Comparison of ENCODE assay signal across 20 cellular contexts in the genomic region with DNA sequence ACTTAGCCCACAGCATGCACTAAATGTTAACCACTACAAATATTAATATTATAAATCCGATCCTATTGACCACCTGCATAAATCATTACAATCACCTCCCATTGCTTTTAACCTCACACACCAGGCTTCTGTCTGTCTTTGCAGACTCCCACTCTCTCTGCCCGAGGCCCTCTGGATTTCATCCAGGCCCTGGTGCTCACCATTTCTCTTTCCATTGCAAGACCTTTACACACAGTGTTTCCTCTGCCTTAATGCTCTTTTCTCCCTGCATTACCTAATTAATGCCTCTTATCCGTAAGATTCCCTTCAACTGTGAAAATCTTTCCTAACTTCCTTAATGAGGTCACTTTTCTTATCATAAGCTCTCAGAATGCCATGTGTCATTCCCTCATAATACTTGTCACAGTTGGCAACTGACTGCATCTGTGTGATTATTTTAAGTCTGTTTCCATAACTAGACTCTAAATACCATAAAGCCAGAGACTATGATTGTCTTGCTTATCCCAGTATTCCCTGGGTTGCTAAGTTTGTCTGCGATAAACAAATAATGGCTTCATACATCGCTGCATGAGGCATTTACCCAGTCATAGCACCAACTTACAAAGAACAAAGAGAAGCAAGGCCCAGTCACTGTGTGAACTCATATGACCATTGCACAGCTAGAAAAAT.
DNase-seq lines count a peak whose midpoint lies in the region; ATAC-seq, FAIRE-seq and TF ChIP-seq lines count a peak whose summit lies in the region.
"Had no signal": no experiment of that assay in that cellular context is flagged by ENCODE, and none has a peak within 500 bp of the region (broad histone marks: within the 10 kb centered on the region; RNA-seq: fewer than 3 reads in every experiment).

No MANE protein-coding gene starts in this region.

- DNase-seq in Caki2 (ENCODE audit: low read depth) (peak; percentile 73), amniotic epithelial cell (ENCODE audit: low read depth) (peak; percentile 39), heart right ventricle (peak in 1 of 2 donors; percentile 23), pancreas (no peak), NCI-H345 treated with DMSO at 0.1 percent for 48 hours (lab: John Stamatoyannopoulos, UW; ENCODE audit: unreplicated experiment) (no peak), progenitor cell of endocrine pancreas (ENCODE audit: low spot score, unreplicated experiment) (no peak), foreskin keratinocyte (no peak)
- DNase-seq: ACHN; activated CD8-positive, alpha-beta memory T cell treated with anti-CD3 and anti-CD28 coated beads for 24 hours; activated gamma-delta T cell; NCI-H1436; NCI-H510A treated with DMSO at 0.1 percent for 48 hours; ovary; PC-9; stimulated activated CD4-positive, alpha-beta T cell treated with anti-CD3 and anti-CD28 coated beads, Interleukin-1b, Interleukin-23, amount 100 ng/mL, for 48 hours; T-helper 1 cell; tibial artery had no signal

- intact Hi-C loops in heart right ventricle (cut with DNase I) = no loop called here
- intact Hi-C loops in pancreas (cut with DNase I) = no loop called here

- H3K9me3 ChIP-seq in heart right ventricle = peaks cover 0 to 11% (median 0%) of the 10 kb centered on the region in 11 donors
- H3K9me3 ChIP-seq in pancreas = no peaks in the 10 kb centered on the region
- H3K9me3 ChIP-seq: ovary, tibial artery had no signal

- in situ Hi-C loops in Caki2 (cut with HindIII; ENCODE audit: low pct_unique_long_range_greater_than_20kb, low sequenced_read_pairs) = no loop called here

- no peaks in the 10 kb centered on the region for H3K27me3 Mint-ChIP-seq in progenitor cell of endocrine pancreas

- H3K4me3 ChIP-seq in heart right ventricle (no peak overlapping the region), pancreas (no peak overlapping the region)
- H3K4me3 ChIP-seq: ovary, PC-9, tibial artery had no signal

- peaks cover 3% of the 10 kb centered on the region for H3K36me3 Mint-ChIP-seq in progenitor cell of endocrine pancreas (ENCODE audit: insufficient read depth)

- WGBS in heart right ventricle, 2 donors = 27 to 40% methylated on average over 5 of the region's 5 CpGs
- 89 to 93% methylated on average over 5 of the region's 5 CpGs for WGBS in pancreas, 2 donors

- FAIRE-seq in pancreas (lab: Jason Lieb, UNC) = peak; percentile 61

- H3K27me3 ChIP-seq in heart right ventricle (no peaks in the 10 kb centered on the region), pancreas (no peaks in the 10 kb centered on the region), foreskin keratinocyte (no peaks in the 10 kb centered on the region)
- H3K27me3 ChIP-seq: ovary, tibial artery had no signal

- no peak overlapping the region for H3K27ac Mint-ChIP-seq in progenitor cell of endocrine pancreas
- H3K27ac Mint-ChIP-seq: mesothelial cell of epicardium had no signal

- H3K27ac ChIP-seq in heart right ventricle (peak overlapping the region; percentile 38 to 79 (median 64)), pancreas (no peak overlapping the region), foreskin keratinocyte (no peak overlapping the region)
- H3K27ac ChIP-seq: HL-60, ovary, PC-9, tibial artery had no signal

- no peak for TF ChIP-seq CTCF in heart right ventricle (IDR thresholded peaks at IDR 0.05)
- no peak for TF ChIP-seq CTCF in pancreas (IDR thresholded peaks at IDR 0.05)
- no peak for TF ChIP-seq CTCF in progenitor cell of endocrine pancreas (IDR thresholded peaks at IDR 0.05; ENCODE audit: unreplicated experiment)
- TF ChIP-seq CTCF in foreskin keratinocyte (conservative IDR thresholded peaks at IDR 0.05) = no peak

- H3K4me1 Mint-ChIP-seq in progenitor cell of endocrine pancreas (ENCODE audit: low read depth) = no peaks in the 10 kb centered on the region

- no peak overlapping the region for H3K4me3 Mint-ChIP-seq in progenitor cell of endocrine pancreas (ENCODE audit: low read depth)
- H3K4me3 Mint-ChIP-seq: mesothelial cell of epicardium had no signal

- ATAC-seq in heart right ventricle = peak; percentile 58 to 97 (median 94)
- ATAC-seq in pancreas = no peak
- no peak for ATAC-seq in foreskin keratinocyte
- no peak for ATAC-seq in GM18520 (IDR thresholded peaks at IDR 0.05; ENCODE audit: unreplicated experiment)

- peaks cover 20% of the 10 kb centered on the region for H3K9me3 Mint-ChIP-seq in progenitor cell of endocrine pancreas (ENCODE audit: low read depth)

- H3K36me3 ChIP-seq in heart right ventricle (no peaks in the 10 kb centered on the region), pancreas (no peaks in the 10 kb centered on the region)
- H3K36me3 ChIP-seq: ovary had no signal

- H3K4me1 ChIP-seq in heart right ventricle = peaks cover 0 to 17% (median 0%) of the 10 kb centered on the region in 9 donors
- H3K4me1 ChIP-seq in pancreas = no peaks in the 10 kb centered on the region
- no peaks in the 10 kb centered on the region for H3K4me1 ChIP-seq in foreskin keratinocyte
- H3K4me1 ChIP-seq: tibial artery had no signal

Comparison
In these comparisons a context has a peak if more than half of its experiments do, and no peak if none do; other contexts are left out.
1. DNase-seq: peak in Caki2 (single experiment) and amniotic epithelial cell (single experiment); none in pancreas (0 of 6), NCI-H345 treated with DMSO at 0.1 percent for 48 hours (single experiment), progenitor cell of endocrine pancreas (single experiment) and foreskin keratinocyte (0 of 2).
2. ATAC-seq: peak in heart right ventricle (8 of 8); none in pancreas (0 of 4), foreskin keratinocyte (single experiment) and GM18520 (single experiment).
3. H3K27ac ChIP-seq: peak in heart right ventricle (10 of 10); none in pancreas (0 of 4) and foreskin keratinocyte (single experiment).